14 cellular contexts compared by ENCODE assay signal in genomic region chr11:71250512-71251158, GRCh38. TPM values are rescaled to one million over a fixed set of nuclear protein-coding genes. Genes with fewer than 3 reads are reported as not detected.
A peak's percentile ranks its signal among the peaks of the same experiment; 100 is the strongest.
DNase-seq lines count a peak whose midpoint lies in the region; ATAC-seq and TF ChIP-seq lines count a peak whose summit lies in the region.
"Had no signal": no experiment of that assay in that cellular context is flagged by ENCODE, and none has a peak within 500 bp of the region (broad histone marks: within the 10 kb centered on the region; RNA-seq: fewer than 3 reads in every experiment).

No MANE protein-coding gene starts in this region.

- peaks cover 0 to 2% (median 0%) of the 10 kb centered on the region in 11 donors for H3K9me3 Mint-ChIP-seq in naive thymus-derived CD4-positive, alpha-beta T cell
- H3K9me3 Mint-ChIP-seq: activated naive CD4-positive, alpha-beta T cell treated with anti-CD3 and anti-CD28 coated beads, Interleukin-2, amount 50 U/mL, for 24 hours had no signal

- DNase-seq in cardiac muscle cell (ENCODE audit: low read depth in 1 of 2, low spot score in 1 of 2) (no peak), left ventricle myocardium superior (no peak), fibroblast of villous mesenchyme (ENCODE audit: low read depth) (no peak), SW480 (ENCODE audit: low spot score) (no peak), HK-2 (ENCODE audit: unreplicated experiment) (no peak), CD1c-positive myeloid dendritic cell (ENCODE audit: extremely low spot score) (no peak)
- DNase-seq in naive thymus-derived CD4-positive, alpha-beta T cell = no peak
- DNase-seq: activated CD4-positive, alpha-beta T cell treated with anti-CD3 and anti-CD28 coated beads, Interleukin-2, amount 50 U/mL, for 48 hours; effector memory CD4-positive, alpha-beta T cell; GF-D8; psoas muscle; SJCRH30 had no signal

- H3K4me3 ChIP-seq in cardiac muscle cell (peak overlapping the region; percentile 60), fibroblast of villous mesenchyme (ENCODE audit: low read depth, low read length) (peak overlapping the region; percentile 40)
- H3K4me3 ChIP-seq in naive thymus-derived CD4-positive, alpha-beta T cell (ENCODE audit: low read length) = no peak overlapping the region
- H3K4me3 ChIP-seq: SJCRH30 had no signal

- no peaks in the 10 kb centered on the region for H3K4me1 ChIP-seq in cardiac muscle cell (ENCODE audit: low read depth)
- H3K4me1 ChIP-seq in naive thymus-derived CD4-positive, alpha-beta T cell (ENCODE audit: control insufficient read depth in 2 of 2, insufficient read depth in 2 of 2, low read length in 2 of 2) = no peaks in the 10 kb centered on the region
- H3K4me1 ChIP-seq: psoas muscle, SJCRH30 had no signal

- no peaks in the 10 kb centered on the region for H3K36me3 ChIP-seq in cardiac muscle cell
- H3K36me3 ChIP-seq in naive thymus-derived CD4-positive, alpha-beta T cell (ENCODE audit: control insufficient read depth in 2 of 3, insufficient read depth in 3 of 3, low read length in 3 of 3) = no peaks in the 10 kb centered on the region
- H3K36me3 ChIP-seq: SJCRH30 had no signal

- H3K27me3 ChIP-seq in cardiac muscle cell = peaks cover 82% of the 10 kb centered on the region
- H3K27me3 ChIP-seq in naive thymus-derived CD4-positive, alpha-beta T cell (ENCODE audit: control insufficient read depth in 2 of 2, insufficient read depth in 2 of 2, low read length in 2 of 2) = peaks cover 4 to 6% of the 10 kb centered on the region in 2 donors
- H3K27me3 ChIP-seq: SJCRH30 had no signal

- H3K36me3 Mint-ChIP-seq in naive thymus-derived CD4-positive, alpha-beta T cell = no peaks in the 10 kb centered on the region
- H3K36me3 Mint-ChIP-seq: activated naive CD4-positive, alpha-beta T cell treated with anti-CD3 and anti-CD28 coated beads, Interleukin-2, amount 50 U/mL, for 24 hours had no signal

- no peak overlapping the region for H3K27ac Mint-ChIP-seq in naive thymus-derived CD4-positive, alpha-beta T cell
- H3K27ac Mint-ChIP-seq: activated naive CD4-positive, alpha-beta T cell treated with anti-CD3 and anti-CD28 coated beads, Interleukin-2, amount 50 U/mL, for 24 hours had no signal

- H3K4me1 Mint-ChIP-seq in naive thymus-derived CD4-positive, alpha-beta T cell = peaks cover 0 to 13% (median 2%) of the 10 kb centered on the region in 7 donors

- peak overlapping the region in 7 of 10 donors; percentile 3 to 73 (median 42) for H3K4me3 Mint-ChIP-seq in naive thymus-derived CD4-positive, alpha-beta T cell
- H3K4me3 Mint-ChIP-seq: activated naive CD4-positive, alpha-beta T cell treated with anti-CD3 and anti-CD28 coated beads, Interleukin-2, amount 50 U/mL, for 24 hours had no signal

- intact Hi-C loops in left ventricle myocardium superior (cut with micrococcal nuclease) = no loop called here
- intact Hi-C loops in naive thymus-derived CD4-positive, alpha-beta T cell (cut with micrococcal nuclease) = no loop called here

- TF ChIP-seq CTCF in cardiac muscle cell (IDR thresholded peaks at IDR 0.05; ENCODE audit: low read depth, low read length) (no peak), fibroblast of villous mesenchyme (IDR thresholded peaks at IDR 0.05; ENCODE audit: insufficient read depth, low read depth, low read length) (no peak)

- peaks cover 52 to 67% (median 53%) of the 10 kb centered on the region in 5 donors for H3K27me3 Mint-ChIP-seq in naive thymus-derived CD4-positive, alpha-beta T cell

- POLR2A ChIA-PET in naive thymus-derived CD4-positive, alpha-beta T cell (lab: Charles Lee) = no interaction called here

- ATAC-seq in left ventricle myocardium superior (no peak), GM21360 (IDR thresholded peaks at IDR 0.05; ENCODE audit: unreplicated experiment) (no peak)
- ATAC-seq in naive thymus-derived CD4-positive, alpha-beta T cell = no peak
- ATAC-seq: psoas muscle had no signal

- CTCF ChIA-PET in naive thymus-derived CD4-positive, alpha-beta T cell (lab: Charles Lee) = no interaction called here

- H3K9me3 ChIP-seq in cardiac muscle cell (ENCODE audit: low read depth) = no peaks in the 10 kb centered on the region
- H3K9me3 ChIP-seq in naive thymus-derived CD4-positive, alpha-beta T cell (ENCODE audit: control insufficient read depth in 2 of 3, low read length in 3 of 3) = no peaks in the 10 kb centered on the region
- H3K9me3 ChIP-seq: psoas muscle, SJCRH30 had no signal

- H3K27ac ChIP-seq in cardiac muscle cell = no peak overlapping the region
- no peak overlapping the region for H3K27ac ChIP-seq in naive thymus-derived CD4-positive, alpha-beta T cell (ENCODE audit: low read depth, low read length)
- H3K27ac ChIP-seq: psoas muscle, SJCRH30 had no signal

RNA-seq across cellular contexts. Expression of gene SHANK2, which starts 1.7 kb away (rescaled TPM):
- total RNA-seq in cardiac muscle cell (0.07 and 0.83 TPM in 2 replicates), left ventricle myocardium superior (0.32 TPM), fibroblast of villous mesenchyme (0.86 and 0.97 TPM in 2 replicates)
- polyA plus RNA-seq in cardiac muscle cell = 0.06 TPM in 1 of 2 replicates, not detected in the other
- under 1 TPM in 2 of 5 experiments, not detected in 3; 0.29 to 0.72 TPM for total RNA-seq in naive thymus-derived CD4-positive, alpha-beta T cell
- polyA plus RNA-seq in naive thymus-derived CD4-positive, alpha-beta T cell = not detected
